In genomic region chr3:156575661-156576450, GRCh38 we compare ENCODE assay signal across 26 cellular contexts.
"Had no signal": no experiment of that assay in that cellular context is flagged by ENCODE, and none has a peak within 500 bp of the region (broad histone marks: within the 10 kb centered on the region; RNA-seq: fewer than 3 reads in every experiment).

No MANE protein-coding gene starts in this region.

- H3K4me2 ChIP-seq: PC-9 had no signal

- H3K9me3 Mint-ChIP-seq: activated CD4-positive, alpha-beta memory T cell treated with anti-CD3 and anti-CD28 coated beads for 36 hours; activated naive CD4-positive, alpha-beta T cell treated with anti-CD3 and anti-CD28 coated beads for 36 hours; activated T-cell treated with anti-CD3 and anti-CD28 coated beads, Interleukin-2, amount 50 U/mL, for 4 hours; brain; central memory CD8-positive, alpha-beta T cell had no signal

- H3K4me3 ChIP-seq: PC-9 had no signal

- H3K27ac ChIP-seq: PC-9, VCaP had no signal

- ATAC-seq: activated T-cell treated with anti-CD3 and anti-CD28 coated beads, Interleukin-2, amount 50 U/mL, for 4 hours; activated T-helper 17 cell treated with anti-CD3 and anti-CD28 coated beads, Interleukin-2, amount 50 U/mL, for 72 hours had no signal

- H3K4me1 Mint-ChIP-seq: activated CD4-positive, alpha-beta T cell treated with anti-CD3 and anti-CD28 coated beads, Interleukin-2, amount 10 ng/mL, durations not matched to agents 7 days and 5 days; activated T-helper 17 cell treated with anti-CD3 and anti-CD28 coated beads, Interleukin-2, amount 50 U/mL, for 72 hours; central memory CD8-positive, alpha-beta T cell had no signal

- H3K27ac Mint-ChIP-seq: activated CD4-positive, alpha-beta memory T cell treated with anti-CD3 and anti-CD28 coated beads for 36 hours; activated CD4-positive, alpha-beta T cell treated with anti-CD3 and anti-CD28 coated beads, Interleukin-2, amount 10 ng/mL, durations not matched to agents 7 days and 5 days; activated naive CD4-positive, alpha-beta T cell treated with anti-CD3 and anti-CD28 coated beads for 36 hours; activated naive CD8-positive, alpha-beta T cell; activated T-helper 17 cell treated with anti-CD3 and anti-CD28 coated beads, Interleukin-2, amount 50 U/mL, for 72 hours had no signal

- H2AFZ ChIP-seq: PC-9 had no signal

- H3K4me3 Mint-ChIP-seq: activated CD4-positive, alpha-beta memory T cell treated with anti-CD3 and anti-CD28 coated beads for 36 hours; activated CD4-positive, alpha-beta T cell treated with anti-CD3 and anti-CD28 coated beads, Interleukin-2, amount 10 ng/mL, durations not matched to agents 7 days and 5 days; activated naive CD4-positive, alpha-beta T cell treated with anti-CD3 and anti-CD28 coated beads for 36 hours; activated naive CD8-positive, alpha-beta T cell; activated T-cell treated with anti-CD3 and anti-CD28 coated beads, Interleukin-2, amount 50 U/mL, for 4 hours; activated T-helper 17 cell treated with anti-CD3 and anti-CD28 coated beads, Interleukin-2, amount 50 U/mL, for 72 hours; brain; central memory CD8-positive, alpha-beta T cell had no signal

- H3K36me3 Mint-ChIP-seq: activated CD4-positive, alpha-beta memory T cell treated with anti-CD3 and anti-CD28 coated beads for 36 hours; activated naive CD8-positive, alpha-beta T cell; brain had no signal

- DNase-seq: activated CD4-positive, alpha-beta memory T cell treated with anti-CD3 and anti-CD28 coated beads for 36 hours; activated CD4-positive, alpha-beta T cell treated with anti-CD3 and anti-CD28 coated beads, Interleukin-2, amount 10 ng/mL, durations not matched to agents 7 days and 5 days; activated CD4-positive, CD25-positive, alpha-beta regulatory T cell; activated CD8-positive, alpha-beta memory T cell treated with anti-CD3 and anti-CD28 coated beads for 24 hours; activated gamma-delta T cell; activated naive CD4-positive, alpha-beta T cell treated with anti-CD3 and anti-CD28 coated beads for 36 hours; activated T-cell treated with anti-CD3 and anti-CD28 coated beads, Interleukin-2, amount 50 U/mL, for 4 hours; Karpas-422; MM.1S; NCI-H1105; NCI-H1436; NCI-H1694 treated with DMSO at 0.1 percent for 48 hours; NCI-H2029 treated with DMSO at 0.1 percent for 48 hours; NCI-H345; NCI-H510A; NCI-H526 treated with DMSO at 0.1 percent for 48 hours; NCI-H82; PC-9; SHP77 treated with DMSO at 0.1 percent for 48 hours; T-helper 2 cell; T1000 had no signal
